14 cellular contexts compared by ENCODE assay signal in the genomic region with DNA sequence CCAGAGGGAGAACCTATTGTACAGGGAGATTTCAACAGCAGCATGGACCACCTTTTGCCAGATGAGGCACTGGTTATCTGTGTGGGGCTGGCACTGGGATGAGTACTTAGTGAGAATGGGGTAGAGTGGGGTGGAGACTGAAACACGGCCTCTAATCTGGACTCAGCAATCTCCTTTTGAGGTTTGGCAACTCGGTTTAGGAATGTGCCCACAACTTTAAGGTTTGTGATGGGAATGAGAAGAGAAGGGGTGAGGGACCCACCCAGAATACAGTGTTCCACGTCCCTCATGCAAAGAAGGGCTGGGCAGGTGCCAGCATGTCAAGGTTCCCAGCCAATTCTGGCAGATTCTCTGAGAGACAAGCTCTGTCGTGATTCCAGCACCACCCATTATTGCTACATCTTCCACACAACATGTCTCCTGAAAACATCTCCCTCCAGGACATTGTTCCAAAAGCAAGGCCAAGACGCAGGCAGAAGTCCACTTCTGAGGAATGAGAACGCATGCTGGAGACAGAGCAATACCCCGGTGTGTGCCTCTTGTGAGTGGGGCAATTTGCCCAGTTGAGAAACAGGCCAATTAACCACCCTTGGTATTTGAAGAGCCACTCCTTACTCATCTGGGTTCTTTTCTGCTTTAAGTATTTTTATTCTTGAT. TPM values are rescaled to one million over a fixed set of nuclear protein-coding genes. Genes with fewer than 3 reads are reported as not detected.
DNase-seq lines count a peak whose midpoint lies in the region; ATAC-seq, FAIRE-seq and TF ChIP-seq lines count a peak whose summit lies in the region.
"Had no signal": no experiment of that assay in that cellular context is flagged by ENCODE, and none has a peak within 500 bp of the region (broad histone marks: within the 10 kb centered on the region; RNA-seq: fewer than 3 reads in every experiment).

No MANE protein-coding gene starts in this region.

- H3K4me3 ChIP-seq in bronchial epithelial cell (ENCODE audit: low read depth, low read length): no peak overlapping the region
- H3K4me3 ChIP-seq in SK-N-SH (ENCODE audit: low read depth in 2 of 2, low read length in 1 of 2): no peak overlapping the region
- H3K4me3 ChIP-seq in SJCRH30: no peak overlapping the region

- POLR2A ChIA-PET in SK-N-SH (lab: Yijun Ruan, JAX): no interaction called here

- H3K27ac ChIP-seq in SK-N-SH (ENCODE audit: low read depth in 2 of 2, low read length in 1 of 2) (no peak overlapping the region), SJCRH30 (no peak overlapping the region)

- TF ChIP-seq RAD21 in SK-N-SH (IDR thresholded peaks at IDR 0.05; ENCODE audit: low read length): no peak

- no peak overlapping the region for H3K9ac ChIP-seq in SK-N-SH

- no peak for TF ChIP-seq EP300 in SK-N-SH (IDR thresholded peaks at IDR 0.05; ENCODE audit: borderline replicate concordance in 1 of 2, low read depth in 1 of 2, low read length in 1 of 2)

- no peak overlapping the region for H2AFZ ChIP-seq in SK-N-SH (ENCODE audit: low read depth)

- DNase-seq in DMS 273 (lab: John Stamatoyannopoulos, UW; ENCODE audit: unreplicated experiment) (peak; percentile 21), DMS 273 treated with DMSO at 0.1 percent for 48 hours (lab: John Stamatoyannopoulos, UW) (no peak), bronchial epithelial cell (ENCODE audit: low read depth) (peak; percentile 85), iris pigment epithelial cell (ENCODE audit: low read depth) (peak; percentile 14), ureter (ENCODE audit: low spot score) (peak; percentile 54), SK-N-SH (no peak), SJCRH30 (no peak)
- DNase-seq: 8988T, activated B cell treated with CpG ODN at 0.5 μM for 24 hours, KG1 had no signal

- no peaks in the 10 kb centered on the region for H4K20me1 ChIP-seq in SK-N-SH (ENCODE audit: insufficient read depth)

- H3K4me1 ChIP-seq in SK-N-SH (ENCODE audit: control insufficient read depth in 1 of 2, insufficient read depth in 2 of 2, low read depth in 1 of 2, low read length in 1 of 2): no peaks in the 10 kb centered on the region
- no peaks in the 10 kb centered on the region for H3K4me1 ChIP-seq in SJCRH30

- no peak for TF ChIP-seq CTCF in bronchial epithelial cell (IDR thresholded peaks at IDR 0.05; ENCODE audit: insufficient read depth, low read length, severe bottlenecking)
- TF ChIP-seq CTCF in SK-N-SH (IDR thresholded peaks at IDR 0.05): no peak

- FAIRE-seq in bronchial epithelial cell (lab: Jason Lieb, UNC): peak; percentile 93
- FAIRE-seq: G401.6 had no signal

- H3F3A ChIP-seq in SK-N-SH (replicated peaks; ENCODE audit: insufficient read depth): no peaks in the 10 kb centered on the region

- H3K9me3 ChIP-seq in SK-N-SH (no peaks in the 10 kb centered on the region), SJCRH30 (replicated peaks) (no peaks in the 10 kb centered on the region)

- H3K27me3 ChIP-seq in bronchial epithelial cell (ENCODE audit: control insufficient read depth, insufficient read depth, low read length) (no peaks in the 10 kb centered on the region), SK-N-SH (ENCODE audit: insufficient read depth) (no peaks in the 10 kb centered on the region), SJCRH30 (no peaks in the 10 kb centered on the region)

- ATAC-seq in HG03097 (IDR thresholded peaks at IDR 0.05; ENCODE audit: low FRiP score, unreplicated experiment): no peak

- no peaks in the 10 kb centered on the region for H3K36me3 ChIP-seq in bronchial epithelial cell (ENCODE audit: control insufficient read depth, insufficient read depth, low read length)
- no peaks in the 10 kb centered on the region for H3K36me3 ChIP-seq in SK-N-SH (replicated peaks in 1 of 2; ENCODE audit: control insufficient read depth in 1 of 2, insufficient read depth in 2 of 2, low read length in 1 of 2)
- no peaks in the 10 kb centered on the region for H3K36me3 ChIP-seq in SJCRH30

- 61% methylated on average over 7 of the region's 7 CpGs for WGBS in SK-N-SH (ENCODE audit: low lambda C conversion rate)

- no peaks in the 10 kb centered on the region for H3K79me2 ChIP-seq in SK-N-SH (ENCODE audit: insufficient read depth)

- CTCF ChIA-PET in SK-N-SH (lab: Yijun Ruan, JAX): no interaction called here

- H3K9me2 ChIP-seq in SK-N-SH: no peaks in the 10 kb centered on the region

- H3K4me2 ChIP-seq in SK-N-SH: no peak overlapping the region

TF ChIP-seq in SK-N-SH, 30 proteins besides CTCF, POLR2A, EP300 and RAD21:
- TF ChIP-seq SMC3 (IDR thresholded peaks at IDR 0.05; ENCODE audit: low read depth, low read length): no peak
- TF ChIP-seq RCOR1 (IDR thresholded peaks at IDR 0.05; ENCODE audit: low read length): no peak
- TF ChIP-seq GATA2 (CRISPR knock-in tag; IDR thresholded peaks at IDR 0.05): no peak
- TF ChIP-seq, protein P1, sequence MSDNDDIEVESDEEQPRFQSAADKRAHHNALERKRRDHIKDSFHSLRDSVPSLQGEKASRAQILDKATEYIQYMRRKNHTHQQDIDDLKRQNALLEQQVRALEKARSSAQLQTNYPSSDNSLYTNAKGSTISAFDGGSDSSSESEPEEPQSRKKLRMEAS (IDR thresholded peaks at IDR 0.05; ENCODE audit: low read depth): no peak
- no peak for TF ChIP-seq SIN3A (IDR thresholded peaks at IDR 0.05; ENCODE audit: borderline replicate concordance, low read depth, low read length)
- no peak for TF ChIP-seq ELF1 (IDR thresholded peaks at IDR 0.05)
- TF ChIP-seq, protein P2, sequence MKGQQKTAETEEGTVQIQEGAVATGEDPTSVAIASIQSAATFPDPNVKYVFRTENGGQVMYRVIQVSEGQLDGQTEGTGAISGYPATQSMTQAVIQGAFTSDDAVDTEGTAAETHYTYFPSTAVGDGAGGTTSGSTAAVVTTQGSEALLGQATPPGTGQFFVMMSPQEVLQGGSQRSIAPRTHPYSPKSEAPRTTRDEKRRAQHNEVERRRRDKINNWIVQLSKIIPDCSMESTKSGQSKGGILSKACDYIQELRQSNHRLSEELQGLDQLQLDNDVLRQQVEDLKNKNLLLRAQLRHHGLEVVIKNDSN (IDR thresholded peaks at IDR 0.05; ENCODE audit: borderline replicate concordance, low read depth): no peak

RNA-seq across cellular contexts. Expression of a gene that starts 37.5 kb away (rescaled TPM):
- not detected in 2 replicates for total RNA-seq in bronchial epithelial cell
- total RNA-seq in ureter: 0.23 TPM
- not detected in 2 replicates for polyA plus RNA-seq in SK-N-SH (2012; rRNA removed)
- not detected in 2 replicates for polyA plus RNA-seq in SK-N-SH (2012; cell fraction: cytosol; rRNA removed)
- polyA plus RNA-seq in SK-N-SH (2012; cell fraction: nucleus; rRNA removed): not detected in 2 replicates
- not detected in 2 replicates for total RNA-seq in SJCRH30 (2014; rRNA removed; shearing (Covaris generic))
- total RNA-seq: mesothelial cell of epicardium, RPMI7951 had no signal

Comparison
In these comparisons a context has a peak if more than half of its experiments do, and no peak if none do; other contexts are left out.
1. DNase-seq: peak in DMS 273 (single experiment), bronchial epithelial cell (single experiment), iris pigment epithelial cell (single experiment) and ureter (single experiment); none in DMS 273 treated with DMSO at 0.1 percent for 48 hours (single experiment), SK-N-SH (single experiment) and SJCRH30 (0 of 2).